ENCODE assay signal across 1 cellular context in the genomic region with DNA sequence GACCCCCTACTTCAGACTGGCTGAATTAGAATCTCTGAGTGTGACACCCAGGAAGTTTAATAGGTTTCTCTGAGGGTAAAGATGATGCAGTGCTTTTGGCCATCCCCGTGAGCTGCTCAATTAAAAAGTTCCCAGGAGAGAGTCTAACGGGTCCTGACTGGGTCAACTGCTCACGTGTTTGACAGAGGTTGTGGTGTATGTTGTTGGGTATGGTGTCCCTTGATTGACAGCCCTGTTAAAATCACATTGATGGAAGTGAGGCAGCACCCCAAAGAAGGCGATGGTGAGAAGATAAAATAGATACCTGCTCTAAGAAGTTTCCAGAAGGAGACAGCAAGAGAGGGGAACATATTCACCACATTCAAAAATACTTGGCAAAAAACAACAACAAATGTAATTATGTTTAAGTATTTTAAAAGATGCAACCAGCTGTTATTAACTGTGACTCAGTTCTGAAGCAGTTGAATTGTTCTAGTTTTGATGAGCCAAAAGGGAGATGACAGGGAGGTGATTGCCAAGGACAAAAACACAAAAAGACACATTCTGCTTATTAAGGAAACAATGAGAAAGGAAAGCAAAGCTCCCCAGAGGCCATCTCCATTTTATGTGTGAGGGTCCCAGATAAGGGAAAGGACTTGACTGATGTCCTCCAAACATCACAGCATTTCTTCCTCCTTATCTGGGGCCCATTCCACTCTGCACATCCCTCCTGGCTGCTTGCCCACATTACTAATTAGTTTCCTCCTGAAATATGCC.
TF ChIP-seq lines count a peak whose summit lies in the region.

No MANE protein-coding gene starts in this region.

TF ChIP-seq in K562, 482 proteins besides CTCF, POLR2A, EP300 and RAD21 (continues in another document):
- TF ChIP-seq RBBP5 (IDR thresholded peaks at IDR 0.05; ENCODE audit: borderline replicate concordance, insufficient read depth, low read length, poor library complexity, severe bottlenecking) (peak; percentile 33), ZKSCAN1 (IDR thresholded peaks at IDR 0.05; ENCODE audit: low read depth, low read length) (no peak), FOXM1 (IDR thresholded peaks at IDR 0.05; ENCODE audit: low read depth) (peak; percentile 67), FOXM1 (CRISPR knock-in tag; IDR thresholded peaks at IDR 0.05; ENCODE audit: low read depth) (no peak), MED1 (CRISPR knock-in tag; IDR thresholded peaks at IDR 0.05; ENCODE audit: borderline replicate concordance) (no peak), CBFA2T2 (conservative IDR thresholded peaks at IDR 0.05) (peak; percentile 85), MXI1 (IDR thresholded peaks at IDR 0.05; ENCODE audit: low read depth, low read length) (no peak), HMGN3 (IDR thresholded peaks at IDR 0.05; ENCODE audit: borderline replicate concordance, extremely low read depth, insufficient read length, low read depth, low read length) (no peak), GATAD2A (IDR thresholded peaks at IDR 0.05) (peak; percentile 22; the same call in 1 of the 2 replicates), JUND (IDR thresholded peaks at IDR 0.05; ENCODE audit: borderline replicate concordance, low read depth, low read length) (peak; percentile 64; the same call in 1 of the 2 replicates), JUND (tag; IDR thresholded peaks at IDR 0.05; ENCODE audit: borderline replicate concordance, low read depth, low read length) (no peak; the same call in 2 of the 3 replicates), NFXL1 (CRISPR knock-in tag; IDR thresholded peaks at IDR 0.05) (no peak), PURB (CRISPR knock-in tag; IDR thresholded peaks at IDR 0.05; ENCODE audit: low read depth) (no peak), NFYB (IDR thresholded peaks at IDR 0.05; ENCODE audit: extremely low read depth, insufficient read length) (no peak), SREBF1 (IDR thresholded peaks at IDR 0.05; ENCODE audit: borderline replicate concordance, low read depth, low read length) (no peak), ZNF507 (tag; conservative IDR thresholded peaks at IDR 0.05) (no peak), CTBP1 (IDR thresholded peaks at IDR 0.05; ENCODE audit: borderline replicate concordance) (peak; percentile 91), ARID1B (IDR thresholded peaks at IDR 0.05) (peak; percentile 90), SRF (CRISPR knock-in tag; IDR thresholded peaks at IDR 0.05) (peak in 1 of 2 experiments; percentile 47; a peak in 1 of 4 replicates), DACH1 (IDR thresholded peaks at IDR 0.05; ENCODE audit: partially characterized antibody) (peak; percentile 54), HLTF (IDR thresholded peaks at IDR 0.05) (no peak), RAD51 (IDR thresholded peaks at IDR 0.05; ENCODE audit: borderline replicate concordance, low read depth) (no peak), MYNN (IDR thresholded peaks at IDR 0.05) (0 out of 2 replicates have a peak, but pooled peaks have one; percentile 13), MYNN (CRISPR knock-in tag; IDR thresholded peaks at IDR 0.05) (no peak), HNRNPH1 (optimal IDR thresholded peaks at IDR 0.05; ENCODE audit: low read depth, low read length) (no peak), NEUROD1 (IDR thresholded peaks at IDR 0.05; ENCODE audit: borderline replicate concordance, low read depth, low read length, partially characterized antibody) (no peak), L3MBTL2 (IDR thresholded peaks at IDR 0.05) (no peak), CCNT2 (IDR thresholded peaks at IDR 0.05; ENCODE audit: borderline replicate concordance, extremely low read depth, insufficient read length, low read depth, low read length) (peak; percentile 69), MEIS2 (IDR thresholded peaks at IDR 0.05; ENCODE audit: partially characterized antibody) (peak; percentile 67), RCOR1 (IDR thresholded peaks at IDR 0.05; ENCODE audit: borderline replicate concordance in 1 of 2, low read depth in 2 of 2, low read length in 2 of 2) (peak; percentile 58 to 91; a peak in 3 of 4 replicates), DPF2 (IDR thresholded peaks at IDR 0.05) (peak; percentile 88), KAT2B (IDR thresholded peaks at IDR 0.05; ENCODE audit: low read depth, low read length) (no peak), HDAC1 (IDR thresholded peaks at IDR 0.05) (peak in 1 of 2 experiments; percentile 72; a peak in 2 of 4 replicates), GABPA (tag; conservative IDR thresholded peaks at IDR 0.05; ENCODE audit: low read depth) (no peak; the same call in 1 of the 2 replicates)
- TF ChIP-seq, protein P1, sequence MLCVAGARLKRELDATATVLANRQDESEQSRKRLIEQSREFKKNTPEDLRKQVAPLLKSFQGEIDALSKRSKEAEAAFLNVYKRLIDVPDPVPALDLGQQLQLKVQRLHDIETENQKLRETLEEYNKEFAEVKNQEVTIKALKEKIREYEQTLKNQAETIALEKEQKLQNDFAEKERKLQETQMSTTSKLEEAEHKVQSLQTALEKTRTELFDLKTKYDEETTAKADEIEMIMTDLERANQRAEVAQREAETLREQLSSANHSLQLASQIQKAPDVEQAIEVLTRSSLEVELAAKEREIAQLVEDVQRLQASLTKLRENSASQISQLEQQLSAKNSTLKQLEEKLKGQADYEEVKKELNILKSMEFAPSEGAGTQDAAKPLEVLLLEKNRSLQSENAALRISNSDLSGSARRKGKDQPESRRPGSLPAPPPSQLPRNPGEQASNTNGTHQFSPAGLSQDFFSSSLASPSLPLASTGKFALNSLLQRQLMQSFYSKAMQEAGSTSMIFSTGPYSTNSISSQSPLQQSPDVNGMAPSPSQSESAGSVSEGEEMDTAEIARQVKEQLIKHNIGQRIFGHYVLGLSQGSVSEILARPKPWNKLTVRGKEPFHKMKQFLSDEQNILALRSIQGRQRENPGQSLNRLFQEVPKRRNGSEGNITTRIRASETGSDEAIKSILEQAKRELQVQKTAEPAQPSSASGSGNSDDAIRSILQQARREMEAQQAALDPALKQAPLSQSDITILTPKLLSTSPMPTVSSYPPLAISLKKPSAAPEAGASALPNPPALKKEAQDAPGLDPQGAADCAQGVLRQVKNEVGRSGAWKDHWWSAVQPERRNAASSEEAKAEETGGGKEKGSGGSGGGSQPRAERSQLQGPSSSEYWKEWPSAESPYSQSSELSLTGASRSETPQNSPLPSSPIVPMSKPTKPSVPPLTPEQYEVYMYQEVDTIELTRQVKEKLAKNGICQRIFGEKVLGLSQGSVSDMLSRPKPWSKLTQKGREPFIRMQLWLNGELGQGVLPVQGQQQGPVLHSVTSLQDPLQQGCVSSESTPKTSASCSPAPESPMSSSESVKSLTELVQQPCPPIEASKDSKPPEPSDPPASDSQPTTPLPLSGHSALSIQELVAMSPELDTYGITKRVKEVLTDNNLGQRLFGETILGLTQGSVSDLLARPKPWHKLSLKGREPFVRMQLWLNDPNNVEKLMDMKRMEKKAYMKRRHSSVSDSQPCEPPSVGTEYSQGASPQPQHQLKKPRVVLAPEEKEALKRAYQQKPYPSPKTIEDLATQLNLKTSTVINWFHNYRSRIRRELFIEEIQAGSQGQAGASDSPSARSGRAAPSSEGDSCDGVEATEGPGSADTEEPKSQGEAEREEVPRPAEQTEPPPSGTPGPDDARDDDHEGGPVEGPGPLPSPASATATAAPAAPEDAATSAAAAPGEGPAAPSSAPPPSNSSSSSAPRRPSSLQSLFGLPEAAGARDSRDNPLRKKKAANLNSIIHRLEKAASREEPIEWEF (CRISPR knock-in tag; IDR thresholded peaks at IDR 0.05), result no peak
- TF ChIP-seq, protein P2, sequence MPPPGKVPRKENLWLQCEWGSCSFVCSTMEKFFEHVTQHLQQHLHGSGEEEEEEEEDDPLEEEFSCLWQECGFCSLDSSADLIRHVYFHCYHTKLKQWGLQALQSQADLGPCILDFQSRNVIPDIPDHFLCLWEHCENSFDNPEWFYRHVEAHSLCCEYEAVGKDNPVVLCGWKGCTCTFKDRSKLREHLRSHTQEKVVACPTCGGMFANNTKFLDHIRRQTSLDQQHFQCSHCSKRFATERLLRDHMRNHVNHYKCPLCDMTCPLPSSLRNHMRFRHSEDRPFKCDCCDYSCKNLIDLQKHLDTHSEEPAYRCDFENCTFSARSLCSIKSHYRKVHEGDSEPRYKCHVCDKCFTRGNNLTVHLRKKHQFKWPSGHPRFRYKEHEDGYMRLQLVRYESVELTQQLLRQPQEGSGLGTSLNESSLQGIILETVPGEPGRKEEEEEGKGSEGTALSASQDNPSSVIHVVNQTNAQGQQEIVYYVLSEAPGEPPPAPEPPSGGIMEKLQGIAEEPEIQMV (tag; conservative IDR thresholded peaks at IDR 0.05; ENCODE audit: low read depth), result no peak
- TF ChIP-seq, protein P3, sequence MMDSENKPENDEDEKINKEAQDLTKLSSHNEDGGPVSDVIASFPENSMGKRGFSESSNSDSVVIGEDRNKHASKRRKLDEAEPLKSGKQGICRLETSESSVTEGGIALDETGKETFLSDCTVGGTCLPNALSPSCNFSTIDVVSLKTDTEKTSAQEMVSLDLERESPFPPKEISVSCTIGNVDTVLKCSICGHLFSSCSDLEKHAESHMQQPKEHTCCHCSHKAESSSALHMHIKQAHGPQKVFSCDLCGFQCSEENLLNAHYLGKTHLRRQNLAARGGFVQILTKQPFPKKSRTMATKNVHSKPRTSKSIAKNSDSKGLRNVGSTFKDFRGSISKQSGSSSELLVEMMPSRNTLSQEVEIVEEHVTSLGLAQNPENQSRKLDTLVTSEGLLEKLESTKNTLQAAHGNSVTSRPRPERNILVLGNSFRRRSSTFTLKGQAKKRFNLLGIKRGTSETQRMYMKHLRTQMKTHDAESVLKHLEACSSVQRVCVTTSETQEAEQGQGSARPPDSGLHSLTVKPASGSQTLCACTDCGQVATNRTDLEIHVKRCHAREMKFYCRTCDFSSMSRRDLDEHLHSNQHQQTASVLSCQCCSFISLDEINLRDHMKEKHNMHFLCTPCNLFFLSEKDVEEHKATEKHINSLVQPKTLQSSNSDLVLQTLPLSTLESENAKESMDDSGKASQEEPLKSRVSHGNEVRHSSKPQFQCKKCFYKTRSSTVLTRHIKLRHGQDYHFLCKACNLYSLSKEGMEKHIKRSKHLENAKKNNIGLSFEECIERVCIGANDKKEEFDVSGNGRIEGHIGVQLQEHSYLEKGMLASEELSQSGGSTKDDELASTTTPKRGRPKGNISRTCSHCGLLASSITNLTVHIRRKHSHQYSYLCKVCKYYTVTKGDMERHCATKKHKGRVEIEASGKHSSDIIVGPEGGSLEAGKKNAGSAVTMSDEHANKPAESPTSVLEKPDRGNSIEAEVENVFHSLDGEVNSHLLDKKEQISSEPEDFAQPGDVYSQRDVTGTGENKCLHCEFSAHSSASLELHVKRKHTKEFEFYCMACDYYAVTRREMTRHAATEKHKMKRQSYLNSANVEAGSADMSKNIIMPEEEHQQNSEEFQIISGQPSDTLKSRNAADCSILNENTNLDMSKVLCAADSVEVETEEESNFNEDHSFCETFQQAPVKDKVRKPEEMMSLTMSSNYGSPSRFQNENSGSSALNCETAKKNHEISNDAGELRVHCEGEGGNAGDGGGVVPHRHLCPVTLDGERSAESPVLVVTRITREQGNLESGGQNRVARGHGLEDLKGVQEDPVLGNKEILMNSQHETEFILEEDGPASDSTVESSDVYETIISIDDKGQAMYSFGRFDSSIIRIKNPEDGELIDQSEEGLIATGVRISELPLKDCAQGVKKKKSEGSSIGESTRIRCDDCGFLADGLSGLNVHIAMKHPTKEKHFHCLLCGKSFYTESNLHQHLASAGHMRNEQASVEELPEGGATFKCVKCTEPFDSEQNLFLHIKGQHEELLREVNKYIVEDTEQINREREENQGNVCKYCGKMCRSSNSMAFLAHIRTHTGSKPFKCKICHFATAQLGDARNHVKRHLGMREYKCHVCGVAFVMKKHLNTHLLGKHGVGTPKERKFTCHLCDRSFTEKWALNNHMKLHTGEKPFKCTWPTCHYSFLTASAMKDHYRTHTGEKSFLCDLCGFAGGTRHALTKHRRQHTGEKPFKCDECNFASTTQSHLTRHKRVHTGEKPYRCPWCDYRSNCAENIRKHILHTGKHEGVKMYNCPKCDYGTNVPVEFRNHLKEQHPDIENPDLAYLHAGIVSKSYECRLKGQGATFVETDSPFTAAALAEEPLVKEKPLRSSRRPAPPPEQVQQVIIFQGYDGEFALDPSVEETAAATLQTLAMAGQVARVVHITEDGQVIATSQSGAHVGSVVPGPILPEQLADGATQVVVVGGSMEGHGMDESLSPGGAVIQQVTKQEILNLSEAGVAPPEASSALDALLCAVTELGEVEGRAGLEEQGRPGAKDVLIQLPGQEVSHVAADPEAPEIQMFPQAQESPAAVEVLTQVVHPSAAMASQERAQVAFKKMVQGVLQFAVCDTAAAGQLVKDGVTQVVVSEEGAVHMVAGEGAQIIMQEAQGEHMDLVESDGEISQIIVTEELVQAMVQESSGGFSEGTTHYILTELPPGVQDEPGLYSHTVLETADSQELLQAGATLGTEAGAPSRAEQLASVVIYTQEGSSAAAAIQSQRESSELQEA (IDR thresholded peaks at IDR 0.05; ENCODE audit: low read depth), result peak; percentile 13; the same call in 1 of the 2 replicates
- TF ChIP-seq, protein P4, sequence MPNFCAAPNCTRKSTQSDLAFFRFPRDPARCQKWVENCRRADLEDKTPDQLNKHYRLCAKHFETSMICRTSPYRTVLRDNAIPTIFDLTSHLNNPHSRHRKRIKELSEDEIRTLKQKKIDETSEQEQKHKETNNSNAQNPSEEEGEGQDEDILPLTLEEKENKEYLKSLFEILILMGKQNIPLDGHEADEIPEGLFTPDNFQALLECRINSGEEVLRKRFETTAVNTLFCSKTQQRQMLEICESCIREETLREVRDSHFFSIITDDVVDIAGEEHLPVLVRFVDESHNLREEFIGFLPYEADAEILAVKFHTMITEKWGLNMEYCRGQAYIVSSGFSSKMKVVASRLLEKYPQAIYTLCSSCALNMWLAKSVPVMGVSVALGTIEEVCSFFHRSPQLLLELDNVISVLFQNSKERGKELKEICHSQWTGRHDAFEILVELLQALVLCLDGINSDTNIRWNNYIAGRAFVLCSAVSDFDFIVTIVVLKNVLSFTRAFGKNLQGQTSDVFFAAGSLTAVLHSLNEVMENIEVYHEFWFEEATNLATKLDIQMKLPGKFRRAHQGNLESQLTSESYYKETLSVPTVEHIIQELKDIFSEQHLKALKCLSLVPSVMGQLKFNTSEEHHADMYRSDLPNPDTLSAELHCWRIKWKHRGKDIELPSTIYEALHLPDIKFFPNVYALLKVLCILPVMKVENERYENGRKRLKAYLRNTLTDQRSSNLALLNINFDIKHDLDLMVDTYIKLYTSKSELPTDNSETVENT (CRISPR knock-in tag; IDR thresholded peaks at IDR 0.05), result no peak
- TF ChIP-seq, protein P5, sequence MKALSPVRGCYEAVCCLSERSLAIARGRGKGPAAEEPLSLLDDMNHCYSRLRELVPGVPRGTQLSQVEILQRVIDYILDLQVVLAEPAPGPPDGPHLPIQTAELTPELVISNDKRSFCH (CRISPR knock-in tag; IDR thresholded peaks at IDR 0.05), result no peak
- TF ChIP-seq, protein P5 (tag; IDR thresholded peaks at IDR 0.05), result no peak
- TF ChIP-seq, protein P6, sequence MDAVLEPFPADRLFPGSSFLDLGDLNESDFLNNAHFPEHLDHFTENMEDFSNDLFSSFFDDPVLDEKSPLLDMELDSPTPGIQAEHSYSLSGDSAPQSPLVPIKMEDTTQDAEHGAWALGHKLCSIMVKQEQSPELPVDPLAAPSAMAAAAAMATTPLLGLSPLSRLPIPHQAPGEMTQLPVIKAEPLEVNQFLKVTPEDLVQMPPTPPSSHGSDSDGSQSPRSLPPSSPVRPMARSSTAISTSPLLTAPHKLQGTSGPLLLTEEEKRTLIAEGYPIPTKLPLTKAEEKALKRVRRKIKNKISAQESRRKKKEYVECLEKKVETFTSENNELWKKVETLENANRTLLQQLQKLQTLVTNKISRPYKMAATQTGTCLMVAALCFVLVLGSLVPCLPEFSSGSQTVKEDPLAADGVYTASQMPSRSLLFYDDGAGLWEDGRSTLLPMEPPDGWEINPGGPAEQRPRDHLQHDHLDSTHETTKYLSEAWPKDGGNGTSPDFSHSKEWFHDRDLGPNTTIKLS (IDR thresholded peaks at IDR 0.05; ENCODE audit: borderline replicate concordance, low read depth), result no peak
